ENCODE assay signal across 10 cellular contexts in genomic region chr6:98657764-98658163, GRCh38.
A peak's percentile ranks its signal among the peaks of the same experiment; 100 is the strongest.
DNase-seq lines count a peak whose midpoint lies in the region; ATAC-seq, FAIRE-seq and TF ChIP-seq lines count a peak whose summit lies in the region.
"Had no signal": no experiment of that assay in that cellular context is flagged by ENCODE, and none has a peak within 500 bp of the region (broad histone marks: within the 10 kb centered on the region; RNA-seq: fewer than 3 reads in every experiment).

No MANE protein-coding gene starts in this region.

- intact Hi-C loops in K562 (cut with micrococcal nuclease), result no loop called here

- no peaks in the 10 kb centered on the region for H3K9me1 ChIP-seq in K562 (ENCODE audit: control insufficient read depth, insufficient read depth, low read length)

- ATAC-seq in K562 (no peak), left lobe of liver (no peak), HG03025 (IDR thresholded peaks at IDR 0.05; ENCODE audit: low FRiP score, unreplicated experiment) (no peak), HG03139 (IDR thresholded peaks at IDR 0.05; ENCODE audit: unreplicated experiment) (no peak)
- ATAC-seq: stimulated activated memory B cell treated with anti-CD40 and anti-IgM and Interleukin-4, amounts not matched to agents 10 μg/mL and 1 μg/mL and 100 μg/mL, for 72 hours had no signal

- no peak for TF ChIP-seq EP300 in K562 (IDR thresholded peaks at IDR 0.05; ENCODE audit: low read length)

- TF ChIP-seq RAD21 in K562 (CRISPR knock-in tag; conservative IDR thresholded peaks at IDR 0.05 in 1 of 2, IDR thresholded peaks at IDR 0.05 in 1 of 2), result no peak

- no peaks in the 10 kb centered on the region for H3K4me1 ChIP-seq in HEK293 (ENCODE audit: control insufficient read depth, insufficient read depth, low read length)
- no peaks in the 10 kb centered on the region for H3K4me1 ChIP-seq in K562 (replicated peaks in 1 of 2; ENCODE audit: control insufficient read depth in 2 of 2, insufficient read depth in 2 of 2, low read length in 2 of 2)

- no peaks in the 10 kb centered on the region for H4K20me1 ChIP-seq in K562 (replicated peaks; ENCODE audit: control insufficient read depth, insufficient read depth, low read length)

- no peak overlapping the region for H3K4me2 ChIP-seq in K562 (ENCODE audit: insufficient read depth, low read length)

- TF ChIP-seq CTCF in HEK293 (tag by site-specific recombination; IDR thresholded peaks at IDR 0.05), result no peak
- TF ChIP-seq CTCF in K562 (IDR thresholded peaks at IDR 0.05 in 2 of 3, conservative IDR thresholded peaks at IDR 0.05 in 1 of 3; ENCODE audit: insufficient read depth in 2 of 3, low read depth in 1 of 3, low read length in 3 of 3), result no peak

- POLR2A ChIA-PET in HEK293 (lab: Yijun Ruan, JAX) (no interaction called here), K562 (lab: Yijun Ruan, JAX) (interaction anchor here (0.5 kb wide), 1 partner anchor 12 kb away, joined by 3 read pairs; no protein-coding TSS in a partner anchor)

- H3K27ac ChIP-seq in HEK293 (ENCODE audit: extremely low read depth, low read depth, low read length), result no peak overlapping the region
- H3K27ac ChIP-seq in K562 (ENCODE audit: extremely low read depth, low read depth, low read length), result no peak overlapping the region

- TF ChIP-seq POLR2A in K562 (conservative IDR thresholded peaks at IDR 0.05), result no peak

- H3K4me3 ChIP-seq in HEK293 (ENCODE audit: low read depth, low read length) (no peak overlapping the region), K562 (no peak overlapping the region)

- CTCF ChIA-PET in HEK293 (lab: Yijun Ruan, JAX), result interaction anchor here (0.6 to 0.8 kb wide), 2 partner anchors 10 to 201 kb away, joined by 3 read pairs; no protein-coding TSS in a partner anchor
- CTCF ChIA-PET in K562 (lab: Yijun Ruan, JAX; ENCODE audit: low intra/inter-chr PET ratio), result no interaction called here

- H3K9ac ChIP-seq in K562 (ENCODE audit: insufficient read depth in 1 of 2, low read depth in 2 of 2, low read length in 2 of 2), result no peak overlapping the region

- FAIRE-seq in K562 (lab: Jason Lieb, UNC), result no peak

- no peaks in the 10 kb centered on the region for H3K9me3 ChIP-seq in HEK293 (ENCODE audit: control insufficient read depth, insufficient read depth, low read depth, low read length)
- no peaks in the 10 kb centered on the region for H3K9me3 ChIP-seq in K562 (replicated peaks; ENCODE audit: control insufficient read depth, insufficient read depth, low read depth, low read length)

- H3K27me3 ChIP-seq in K562 (ENCODE audit: control insufficient read depth in 2 of 2, insufficient read depth in 2 of 2, low read length in 2 of 2), result no peaks in the 10 kb centered on the region

- in situ Hi-C loops in K562 (cut with MboI), result no loop called here

- DNase-seq in NOMO-1 treated with DMSO at 0.1 percent for 48 hours (lab: John Stamatoyannopoulos, UW; ENCODE audit: unreplicated experiment), result peak; percentile 58
- DNase-seq in K562 (ENCODE audit: extremely low read depth in 1 of 4, low spot score in 3 of 4), result peak in 2 of 4 experiments; percentile 3 to 30
- DNase-seq in myocyte (ENCODE audit: low read depth), result peak; percentile 42
- DNase-seq in left lobe of liver (ENCODE audit: low spot score), result no peak
- no peak for DNase-seq in NCI-H1930 (lab: John Stamatoyannopoulos, UW)
- DNase-seq: SW 1271 had no signal

- H3K79me2 ChIP-seq in K562 (ENCODE audit: control insufficient read depth, insufficient read depth, low read length), result no peaks in the 10 kb centered on the region

- no peak overlapping the region for H2AFZ ChIP-seq in K562 (ENCODE audit: low read depth, low read length)

- WGBS in K562 (ENCODE audit: insufficient coverage, low coverage, missing lambda C conversion rate), result 16% methylated on average over 5 of the region's 5 CpGs

- BruUV-seq in K562 (replicated peaks; lab: Mats Ljungman, UMichigan), result no TSS peak

- H3K36me3 ChIP-seq in HEK293 (ENCODE audit: control insufficient read depth in 2 of 2, insufficient read depth in 1 of 2, low read length in 2 of 2) (no peaks in the 10 kb centered on the region), K562 (ENCODE audit: control insufficient read depth, insufficient read depth, low read length) (no peaks in the 10 kb centered on the region)

TF ChIP-seq in HEK293, 187 proteins besides CTCF, POLR2A, EP300 and RAD21:
- TF ChIP-seq REST (tag by site-specific recombination; IDR thresholded peaks at IDR 0.05) (peak; percentile 97), ZNF248 (tag by site-specific recombination; IDR thresholded peaks at IDR 0.05) (no peak), ZNF433 (tag by site-specific recombination; IDR thresholded peaks at IDR 0.05; ENCODE audit: low read depth) (no peak), ZNF785 (tag by site-specific recombination; IDR thresholded peaks at IDR 0.05) (no peak)

TF ChIP-seq in K562, 482 proteins besides CTCF, POLR2A, EP300 and RAD21 (continues in another document):
- no peak for TF ChIP-seq SNRNP70 (optimal IDR thresholded peaks at IDR 0.05; ENCODE audit: low read depth, low read length)
- peak; percentile 85 for TF ChIP-seq REST (CRISPR knock-in tag; IDR thresholded peaks at IDR 0.05; ENCODE audit: low read depth)
- TF ChIP-seq ZBTB17 (CRISPR knock-in tag; IDR thresholded peaks at IDR 0.05), result no peak
- TF ChIP-seq ZBTB5 (IDR thresholded peaks at IDR 0.05), result no peak
- no peak for TF ChIP-seq SREBF1 (IDR thresholded peaks at IDR 0.05; ENCODE audit: borderline replicate concordance, low read depth, low read length)
- no peak for TF ChIP-seq ZNF586 (CRISPR knock-in tag; conservative IDR thresholded peaks at IDR 0.05)
- peak; percentile 79 for TF ChIP-seq CEBPG (CRISPR knock-in tag; IDR thresholded peaks at IDR 0.05)
- peak; percentile 46 to 86; a peak in 3 of 4 replicates for TF ChIP-seq CEBPG (tag; conservative IDR thresholded peaks at IDR 0.05 in 1 of 2, IDR thresholded peaks at IDR 0.05 in 1 of 2)
- no peak for TF ChIP-seq SMAD1 (IDR thresholded peaks at IDR 0.05; ENCODE audit: low read depth, low read length, partially characterized antibody)
- no peak for TF ChIP-seq MLLT1 (IDR thresholded peaks at IDR 0.05)

Comparison
In these comparisons a context has a peak if more than half of its experiments do, and no peak if none do; other contexts are left out.
1. DNase-seq: peak in NOMO-1 treated with DMSO at 0.1 percent for 48 hours (single experiment) and myocyte (single experiment); none in left lobe of liver (single experiment) and NCI-H1930 (0 of 2).
2. Of the 44 proteins assayed by ChIP-seq in both K562 and HEK293: peak only in K562: none; only in HEK293: none; in both: REST; in neither: 43.